ENCODE assay signal across 8 cellular contexts in the genomic region with DNA sequence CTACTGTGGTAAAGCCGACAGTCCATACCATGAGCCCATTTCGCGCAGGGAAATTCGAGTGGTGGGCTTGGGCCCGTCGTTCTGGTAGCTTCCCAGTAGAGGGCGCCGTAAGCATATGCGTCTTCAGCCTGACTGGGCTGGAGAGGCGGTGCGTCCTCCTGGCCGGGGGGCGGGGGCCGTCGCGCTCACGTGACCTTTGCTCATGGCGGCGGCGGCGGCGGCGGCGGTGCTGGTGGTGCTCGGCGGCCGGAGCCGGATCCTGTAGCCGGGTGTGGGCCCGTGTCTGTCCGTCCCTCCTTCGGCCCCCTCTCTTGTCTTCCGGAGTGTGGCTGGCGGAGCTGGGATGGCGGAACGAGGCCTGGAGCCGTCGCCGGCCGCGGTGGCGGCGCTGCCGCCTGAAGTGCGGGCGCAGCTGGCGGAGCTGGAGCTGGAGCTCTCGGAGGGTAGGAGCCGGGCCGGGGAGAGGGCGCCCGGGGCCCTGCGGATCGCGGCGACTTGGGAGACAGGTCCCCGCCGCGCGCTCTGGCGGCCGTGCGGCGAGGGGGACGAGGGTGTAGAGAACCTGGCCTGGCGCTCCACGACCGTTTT. TPM values are rescaled to one million over a fixed set of nuclear protein-coding genes. Genes with fewer than 3 reads are reported as not detected.
A peak's percentile ranks its signal among the peaks of the same experiment; 100 is the strongest.
DNase-seq lines count a peak whose midpoint lies in the region; ATAC-seq and TF ChIP-seq lines count a peak whose summit lies in the region.

A gene with protein sequence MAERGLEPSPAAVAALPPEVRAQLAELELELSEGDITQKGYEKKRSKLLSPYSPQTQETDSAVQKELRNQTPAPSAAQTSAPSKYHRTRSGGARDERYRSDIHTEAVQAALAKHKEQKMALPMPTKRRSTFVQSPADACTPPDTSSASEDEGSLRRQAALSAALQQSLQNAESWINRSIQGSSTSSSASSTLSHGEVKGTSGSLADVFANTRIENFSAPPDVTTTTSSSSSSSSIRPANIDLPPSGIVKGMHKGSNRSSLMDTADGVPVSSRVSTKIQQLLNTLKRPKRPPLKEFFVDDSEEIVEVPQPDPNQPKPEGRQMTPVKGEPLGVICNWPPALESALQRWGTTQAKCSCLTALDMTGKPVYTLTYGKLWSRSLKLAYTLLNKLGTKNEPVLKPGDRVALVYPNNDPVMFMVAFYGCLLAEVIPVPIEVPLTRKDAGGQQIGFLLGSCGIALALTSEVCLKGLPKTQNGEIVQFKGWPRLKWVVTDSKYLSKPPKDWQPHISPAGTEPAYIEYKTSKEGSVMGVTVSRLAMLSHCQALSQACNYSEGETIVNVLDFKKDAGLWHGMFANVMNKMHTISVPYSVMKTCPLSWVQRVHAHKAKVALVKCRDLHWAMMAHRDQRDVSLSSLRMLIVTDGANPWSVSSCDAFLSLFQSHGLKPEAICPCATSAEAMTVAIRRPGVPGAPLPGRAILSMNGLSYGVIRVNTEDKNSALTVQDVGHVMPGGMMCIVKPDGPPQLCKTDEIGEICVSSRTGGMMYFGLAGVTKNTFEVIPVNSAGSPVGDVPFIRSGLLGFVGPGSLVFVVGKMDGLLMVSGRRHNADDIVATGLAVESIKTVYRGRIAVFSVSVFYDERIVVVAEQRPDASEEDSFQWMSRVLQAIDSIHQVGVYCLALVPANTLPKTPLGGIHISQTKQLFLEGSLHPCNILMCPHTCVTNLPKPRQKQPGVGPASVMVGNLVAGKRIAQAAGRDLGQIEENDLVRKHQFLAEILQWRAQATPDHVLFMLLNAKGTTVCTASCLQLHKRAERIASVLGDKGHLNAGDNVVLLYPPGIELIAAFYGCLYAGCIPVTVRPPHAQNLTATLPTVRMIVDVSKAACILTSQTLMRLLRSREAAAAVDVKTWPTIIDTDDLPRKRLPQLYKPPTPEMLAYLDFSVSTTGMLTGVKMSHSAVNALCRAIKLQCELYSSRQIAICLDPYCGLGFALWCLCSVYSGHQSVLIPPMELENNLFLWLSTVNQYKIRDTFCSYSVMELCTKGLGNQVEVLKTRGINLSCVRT (N-terminal part only) (plus strand): TSS at position 188 of the 588 bp plus-strand sequence. CDS start 156 bp downstream, at position 344.

- peak within 1 kb of the TSS; percentile 91 for H3K4me3 ChIP-seq in OCI-LY7 (ENCODE audit: low read depth, low read length, poor library complexity, severe bottlenecking)
- H3K4me3 ChIP-seq in mucosa of descending colon = peak within 1 kb of the TSS; percentile 90

- H3K4me1 ChIP-seq in OCI-LY7 (ENCODE audit: insufficient read depth, low read length, poor library complexity, severe bottlenecking) = peaks cover 11% of the 10 kb centered on the region
- peaks cover 32% of the 10 kb centered on the region for H3K4me1 ChIP-seq in mucosa of descending colon (ENCODE audit: low read depth)

- H3K9me3 Mint-ChIP-seq in IgD-negative memory B cell = no peaks in the 10 kb centered on the region

- DNase-seq in DMS 273 treated with DMSO at 0.1 percent for 48 hours (lab: John Stamatoyannopoulos, UW) (peak; percentile 48), OCI-LY7 (ENCODE audit: low spot score) (peak; percentile 95), activated T-cell treated with anti-CD3 and anti-CD28 coated beads for 4 hours (peak; percentile 97), epithelial cell of prostate (ENCODE audit: low read depth, low spot score) (peak; percentile 36), mucosa of descending colon (peak; percentile 97)
- peak; percentile 93 to 94 for DNase-seq in stimulated activated CD8-positive, alpha-beta memory T cell treated with anti-CD3 and anti-CD28 coated beads, Interleukin-4, amount 100 ng/mL, for 1 hour (ENCODE audit: low read depth in 2 of 2, low spot score in 1 of 2)

- H3K4me3 Mint-ChIP-seq in IgD-negative memory B cell = peak within 1 kb of the TSS; percentile 72 to 99 (median 96)

- BruUV-seq in OCI-LY7 (replicated peaks; lab: Mats Ljungman, UMichigan) = no TSS peak

- H3K27me3 Mint-ChIP-seq in IgD-negative memory B cell = no peaks in the 10 kb centered on the region

- POLR2A ChIA-PET in OCI-LY7 (lab: Charles Lee) = interaction anchor here (0.6 to 2.1 kb wide), 4 partner anchors 15 to 159 kb away, joined by 4 to 14 read pairs (median 8); no protein-coding TSS in a partner anchor

- H3K9me3 ChIP-seq in OCI-LY7 (ENCODE audit: low read length) (no peaks in the 10 kb centered on the region), mucosa of descending colon (no peaks in the 10 kb centered on the region)

- H3K27ac ChIP-seq in OCI-LY7 (ENCODE audit: low read depth, low read length, poor library complexity, severe bottlenecking) = peak within 1 kb of the TSS; percentile 56
- H3K27ac ChIP-seq in epithelial cell of prostate = peak within 1 kb of the TSS; percentile 84

- H3K36me3 ChIP-seq in OCI-LY7 (ENCODE audit: insufficient read depth, low read length) (no peaks in the 10 kb centered on the region), mucosa of descending colon (ENCODE audit: low read depth) (no peaks in the 10 kb centered on the region)

- H4K20me1 ChIP-seq in OCI-LY7 (ENCODE audit: insufficient read depth, low read length) = peaks cover 14% of the 10 kb centered on the region

- peaks cover 29 to 37% (median 32%) of the 10 kb centered on the region in 3 donors for H3K4me1 Mint-ChIP-seq in IgD-negative memory B cell

- ATAC-seq in GM21528 (IDR thresholded peaks at IDR 0.05; ENCODE audit: low FRiP score, unreplicated experiment) = peak; percentile 71
- peak; percentile 95 for ATAC-seq in mucosa of descending colon

- no peaks in the 10 kb centered on the region for H3K9me2 ChIP-seq in OCI-LY7 (ENCODE audit: insufficient read depth, low read length)

- intact Hi-C loops in OCI-LY7 (cut with micrococcal nuclease; ENCODE audit: unreplicated experiment) (loop anchor here (1.0 kb wide), 2 partner anchors 133 to 229 kb away; no protein-coding TSS in a partner anchor), mucosa of descending colon (cut with DNase I, micrococcal nuclease) (loop anchor here (5.0 kb wide), 2 partner anchors 132 to 137 kb away; no protein-coding TSS in a partner anchor)

- peaks cover 34% of the 10 kb centered on the region; the same call in 1 of the 2 replicates for H3K79me2 ChIP-seq in OCI-LY7 (ENCODE audit: insufficient read depth, low read depth, low read length)

- H3K27ac Mint-ChIP-seq in IgD-negative memory B cell = peak within 1 kb of the TSS; percentile 81 to 93 (median 91)

- CTCF ChIA-PET in OCI-LY7 (lab: Charles Lee; ENCODE audit: unreplicated experiment) = interaction anchor here (0.6 to 1.9 kb wide), 3 partner anchors 19 to 420 kb away, joined by 3 to 5 read pairs (median 5); a partner anchor contains a TSS

- TF ChIP-seq CTCF in OCI-LY7 (conservative IDR thresholded peaks at IDR 0.05; ENCODE audit: low read length) (peak; percentile 86), mucosa of descending colon (IDR thresholded peaks at IDR 0.05) (peak; percentile 88)

- peak within 1 kb of the TSS; percentile 55 for H2AFZ ChIP-seq in OCI-LY7 (ENCODE audit: low read length)

- peak within 1 kb of the TSS; percentile 80 for H3K4me2 ChIP-seq in OCI-LY7 (ENCODE audit: low read length)

- peaks cover 4% of the 10 kb centered on the region for H3K36me3 Mint-ChIP-seq in IgD-negative memory B cell

RNA-seq across cellular contexts. Expression of the gene that starts here (rescaled TPM):
- polyA plus RNA-seq in IgD-negative memory B cell = 16.4 TPM
- total RNA-seq in OCI-LY7 (2014; rRNA removed; shearing (Covaris generic)) = 17.0 TPM in 2 replicates
- total RNA-seq in OCI-LY7 (2022) (22.3 and 24.1 TPM in 2 replicates), mucosa of descending colon (10 to 100 TPM; 28.3 to 39.8 (median 34.7) TPM)

Comparison
In these comparisons a context has a peak if more than half of its experiments do, and no peak if none do; other contexts are left out.
1. Peak in every context shown above with its lines: DNase-seq, ATAC-seq, H3K4me3 ChIP-seq and H3K27ac ChIP-seq.
2. DNase-seq: peak in every context shown above with its lines; median percentile 97 in activated T-cell treated with anti-CD3 and anti-CD28 coated beads for 4 hours; 97 in mucosa of descending colon; 95 in OCI-LY7; 94 in stimulated activated CD8-positive, alpha-beta memory T cell treated with anti-CD3 and anti-CD28 coated beads, Interleukin-4, amount 100 ng/mL, for 1 hour; 48 in DMS 273 treated with DMSO at 0.1 percent for 48 hours; 36 in epithelial cell of prostate.